Comparison of ENCODE assay signal across 8 cellular contexts in genomic region chr6:32037598-32038524, GRCh38. TPM values are rescaled to one million over a fixed set of nuclear protein-coding genes. Genes with fewer than 3 reads are reported as not detected.
DNase-seq lines count a peak whose midpoint lies in the region; ATAC-seq, FAIRE-seq and TF ChIP-seq lines count a peak whose summit lies in the region.
"Not testable (repeated sequence)": the region's sequence is repeated elsewhere in the genome, so short reads cannot be mapped to it uniquely, and the experiment has no call there.

Gene CYP21A2, plus strand, starts transcription at chr6:32038415. Its CDS starts 8 bp downstream, at chr6:32038423.

- not testable (repeated sequence) for H3K27me3 Mint-ChIP-seq in activated B cell treated with CpG ODN at 0.5 μM for 24 hours; activated T-helper 17 cell treated with anti-CD3 and anti-CD28 coated beads, Interleukin-2, amount 50 U/mL, for 72 hours; central memory CD8-positive, alpha-beta T cell; naive thymus-derived CD4-positive, alpha-beta T cell

- not testable (repeated sequence) for H3K4me1 Mint-ChIP-seq in activated B cell treated with CpG ODN at 0.5 μM for 24 hours; activated T-helper 17 cell treated with anti-CD3 and anti-CD28 coated beads, Interleukin-2, amount 50 U/mL, for 72 hours; central memory CD8-positive, alpha-beta T cell
- peaks cover 4 to 11% (median 9%) of the 10 kb centered on the region in 7 donors for H3K4me1 Mint-ChIP-seq in naive thymus-derived CD4-positive, alpha-beta T cell

- not testable (repeated sequence) for H3K9me3 ChIP-seq in kidney (ENCODE audit: control insufficient read depth in 1 of 2, low read length in 2 of 2); naive thymus-derived CD4-positive, alpha-beta T cell (ENCODE audit: control insufficient read depth in 2 of 3, low read length in 3 of 3); thymus (ENCODE audit: control insufficient read depth)

- H3K4me3 Mint-ChIP-seq in activated B cell treated with CpG ODN at 0.5 μM for 24 hours; activated T-helper 17 cell treated with anti-CD3 and anti-CD28 coated beads, Interleukin-2, amount 50 U/mL, for 72 hours; central memory CD8-positive, alpha-beta T cell: not testable (repeated sequence)
- H3K4me3 Mint-ChIP-seq in naive thymus-derived CD4-positive, alpha-beta T cell: peak within 1 kb of the TSS in 7 of 10 donors; percentile 13 to 60 (median 45)

- H3K36me3 Mint-ChIP-seq in activated B cell treated with CpG ODN at 0.5 μM for 24 hours (ENCODE audit: low read depth); activated T-helper 17 cell treated with anti-CD3 and anti-CD28 coated beads, Interleukin-2, amount 50 U/mL, for 72 hours (ENCODE audit: low read depth); central memory CD8-positive, alpha-beta T cell (ENCODE audit: insufficient read depth); naive thymus-derived CD4-positive, alpha-beta T cell: not testable (repeated sequence)

- not testable (repeated sequence) for H3K36me3 ChIP-seq in kidney (ENCODE audit: control insufficient read depth in 1 of 2, insufficient read depth in 2 of 2, low read length in 2 of 2); naive thymus-derived CD4-positive, alpha-beta T cell (ENCODE audit: control insufficient read depth in 2 of 3, insufficient read depth in 3 of 3, low read length in 3 of 3); thymus (ENCODE audit: control insufficient read depth, insufficient read depth)

- not testable (repeated sequence) for TF ChIP-seq CTCF in activated B cell treated with CpG ODN at 0.5 μM for 24 hours (IDR thresholded peaks at IDR 0.05); kidney (IDR thresholded peaks at IDR 0.05; ENCODE audit: borderline replicate concordance, extremely low read depth, insufficient read depth)

- H3K4me1 ChIP-seq in kidney (ENCODE audit: control insufficient read depth in 1 of 2, insufficient read depth in 1 of 2, low read depth in 1 of 2, low read length in 2 of 2); naive thymus-derived CD4-positive, alpha-beta T cell (ENCODE audit: control insufficient read depth in 2 of 2, insufficient read depth in 2 of 2, low read length in 2 of 2); thymus (ENCODE audit: control insufficient read depth, insufficient read depth, low read length): not testable (repeated sequence)

- not testable (repeated sequence) for H3K4me3 ChIP-seq in kidney (ENCODE audit: low read length in 2 of 2); naive thymus-derived CD4-positive, alpha-beta T cell (ENCODE audit: low read length); thymus (ENCODE audit: low read length)

- intact Hi-C loops in activated B cell treated with CpG ODN at 0.5 μM for 24 hours (cut with micrococcal nuclease); kidney (cut with DNase I); naive thymus-derived CD4-positive, alpha-beta T cell (cut with micrococcal nuclease): not testable (repeated sequence)

- not testable (repeated sequence) for FAIRE-seq in kidney (lab: Jason Lieb, UNC)

- not testable (repeated sequence) for H3K9me3 Mint-ChIP-seq in activated B cell treated with CpG ODN at 0.5 μM for 24 hours; activated T-helper 17 cell treated with anti-CD3 and anti-CD28 coated beads, Interleukin-2, amount 50 U/mL, for 72 hours; central memory CD8-positive, alpha-beta T cell; naive thymus-derived CD4-positive, alpha-beta T cell

- WGBS in thymus: 84% methylated on average over 15 of the region's 19 CpGs

- POLR2A ChIA-PET in activated B cell treated with CpG ODN at 0.5 μM for 24 hours (lab: Charles Lee); naive thymus-derived CD4-positive, alpha-beta T cell (lab: Charles Lee): not testable (repeated sequence)

- H3K9ac ChIP-seq in kidney (ENCODE audit: low read length in 2 of 2): not testable (repeated sequence)

- CTCF ChIA-PET in activated B cell treated with CpG ODN at 0.5 μM for 24 hours (lab: Charles Lee); naive thymus-derived CD4-positive, alpha-beta T cell (lab: Charles Lee): not testable (repeated sequence)

- ATAC-seq in activated B cell treated with CpG ODN at 0.5 μM for 24 hours (ENCODE audit: low read depth): peak; percentile 77
- peak; percentile 77 for ATAC-seq in activated T-helper 17 cell treated with anti-CD3 and anti-CD28 coated beads, Interleukin-2, amount 50 U/mL, for 72 hours (replicated peaks)
- ATAC-seq in central memory CD8-positive, alpha-beta T cell (replicated peaks; ENCODE audit: extremely low read depth, poor library complexity, severe bottlenecking): peak; percentile 91
- ATAC-seq in naive thymus-derived CD4-positive, alpha-beta T cell: peak; percentile 78

- DNase-seq in DMS79 (lab: John Stamatoyannopoulos, UW) (peak; percentile 17), NCI-H2227 (lab: John Stamatoyannopoulos, UW; ENCODE audit: unreplicated experiment) (peak; percentile 14), kidney (peak; percentile 32)
- DNase-seq in activated B cell treated with CpG ODN at 0.5 μM for 24 hours; central memory CD8-positive, alpha-beta T cell (ENCODE audit: low spot score in 2 of 2): not testable (repeated sequence)
- peak in 2 of 9 donors; percentile 2 to 5 for DNase-seq in naive thymus-derived CD4-positive, alpha-beta T cell

- H3K27ac Mint-ChIP-seq in activated B cell treated with CpG ODN at 0.5 μM for 24 hours; activated T-helper 17 cell treated with anti-CD3 and anti-CD28 coated beads, Interleukin-2, amount 50 U/mL, for 72 hours: not testable (repeated sequence)
- peak within 1 kb of the TSS; percentile 74 for H3K27ac Mint-ChIP-seq in central memory CD8-positive, alpha-beta T cell (ENCODE audit: low read depth)
- H3K27ac Mint-ChIP-seq in naive thymus-derived CD4-positive, alpha-beta T cell: peak within 1 kb of the TSS in 8 of 9 donors; percentile 25 to 83 (median 74)

- not testable (repeated sequence) for H3K27me3 ChIP-seq in naive thymus-derived CD4-positive, alpha-beta T cell (ENCODE audit: control insufficient read depth in 2 of 2, insufficient read depth in 2 of 2, low read length in 2 of 2); thymus (ENCODE audit: control insufficient read depth, insufficient read depth)

- H3K27ac ChIP-seq in kidney (ENCODE audit: low read depth in 2 of 2, low read length in 2 of 2); naive thymus-derived CD4-positive, alpha-beta T cell (ENCODE audit: low read depth, low read length); thymus (ENCODE audit: low read depth): not testable (repeated sequence)

RNA-seq across cellular contexts. Expression of gene CYP21A2, which starts in this region (rescaled TPM):
- total RNA-seq in activated B cell treated with CpG ODN at 0.5 μM for 24 hours (0.10 TPM in 1 of 2 replicates, not detected in the other), kidney (3.2 TPM)
- under 1 TPM; 0.16 to 0.91 TPM for total RNA-seq in activated T-helper 17 cell treated with anti-CD3 and anti-CD28 coated beads, Interleukin-2, amount 50 U/mL, for 72 hours
- polyA plus RNA-seq in kidney (ENCODE audit: insufficient read depth, low read depth, low replicate concordance) (8.2 TPM), thymus (15.7 TPM)
- 1 to 10 TPM in 1 of 5 experiments, under 1 TPM in 3, not detected in 1; 0.32 to 1.1 (median 0.44) TPM for total RNA-seq in naive thymus-derived CD4-positive, alpha-beta T cell
- polyA plus RNA-seq in naive thymus-derived CD4-positive, alpha-beta T cell: not detected

Comparison
In these comparisons a context has a peak if more than half of its experiments do, and no peak if none do; other contexts are left out.
1. Peak in ATAC-seq in activated B cell treated with CpG ODN at 0.5 μM for 24 hours; RNA of the gene not detected or under 1 TPM.
2. Peak in ATAC-seq in activated T-helper 17 cell treated with anti-CD3 and anti-CD28 coated beads, Interleukin-2, amount 50 U/mL, for 72 hours; RNA of the gene not detected or under 1 TPM.